In the genomic region with DNA sequence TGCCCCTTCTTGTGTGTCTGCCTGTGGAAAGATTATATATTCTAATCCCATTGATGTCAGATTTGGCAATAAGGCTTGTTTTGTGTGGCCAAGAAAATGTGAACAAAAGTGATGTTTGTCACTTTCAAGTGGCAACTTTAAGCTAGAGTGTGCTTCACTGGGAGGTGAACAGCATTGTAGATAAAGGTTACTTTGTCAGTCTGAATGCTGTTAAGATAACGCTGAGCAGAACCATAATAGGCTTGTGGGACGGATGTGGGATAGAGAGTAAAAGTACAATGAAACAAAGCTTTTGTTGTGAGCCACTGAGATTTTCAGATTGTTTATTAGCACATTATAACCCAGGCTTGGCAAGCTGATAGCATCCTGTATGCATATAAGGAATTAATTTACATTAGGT, we compare ENCODE assay signal across 19 cellular contexts.
DNase-seq lines count a peak whose midpoint lies in the region; ATAC-seq and TF ChIP-seq lines count a peak whose summit lies in the region.
"Had no signal": no experiment of that assay in that cellular context is flagged by ENCODE, and none has a peak within 500 bp of the region (broad histone marks: within the 10 kb centered on the region; RNA-seq: fewer than 3 reads in every experiment).

No MANE protein-coding gene starts in this region.

- H3K36me3 Mint-ChIP-seq in type B pancreatic cell = no peaks in the 10 kb centered on the region
- H3K36me3 Mint-ChIP-seq: CD4-positive, CD25-positive, alpha-beta regulatory T cell; CD8-positive, alpha-beta memory T cell had no signal

- H4K20me1 ChIP-seq in Loucy (ENCODE audit: insufficient read depth, low read length, poor library complexity, severe bottlenecking) = no peaks in the 10 kb centered on the region

- H3K79me2 ChIP-seq in Loucy (ENCODE audit: insufficient read depth, low read length) = no peaks in the 10 kb centered on the region

- H3K4me2 ChIP-seq in Loucy (ENCODE audit: low read depth, low read length, poor library complexity, severe bottlenecking) = no peak overlapping the region
- H3K4me2 ChIP-seq: GM23338 had no signal

- in situ Hi-C loops in SK-MEL-5 (cut with HindIII; ENCODE audit: low pct_unique_long_range_greater_than_20kb, low sequenced_read_pairs) = no loop called here

- no peak overlapping the region for H3K27ac ChIP-seq in A673 (ENCODE audit: low read depth, low read length, poor library complexity, severe bottlenecking)

- no peaks in the 10 kb centered on the region for H3K9me3 ChIP-seq in Loucy (ENCODE audit: insufficient read depth, low read depth, low read length)
- no peaks in the 10 kb centered on the region for H3K9me3 ChIP-seq in A673 (ENCODE audit: low read depth, low read length, poor library complexity, severe bottlenecking)
- H3K9me3 ChIP-seq: BE2C had no signal

- H3K27me3 Mint-ChIP-seq in type B pancreatic cell = no peaks in the 10 kb centered on the region
- H3K27me3 Mint-ChIP-seq: CD8-positive, alpha-beta memory T cell had no signal

- H3K9ac ChIP-seq in Loucy (ENCODE audit: low read depth, low read length, poor library complexity, severe bottlenecking) = no peak overlapping the region

- no peak overlapping the region for H3K4me3 Mint-ChIP-seq in type B pancreatic cell
- H3K4me3 Mint-ChIP-seq: CD4-positive, CD25-positive, alpha-beta regulatory T cell; CD8-positive, alpha-beta memory T cell; GM23338 had no signal

- no peaks in the 10 kb centered on the region for H3K4me1 Mint-ChIP-seq in type B pancreatic cell (ENCODE audit: unreplicated experiment)
- H3K4me1 Mint-ChIP-seq: CD4-positive, CD25-positive, alpha-beta regulatory T cell; CD8-positive, alpha-beta memory T cell; GM23338 had no signal

- H2AFZ ChIP-seq in Loucy (ENCODE audit: low read length) = 0 out of 2 replicates have a peak overlapping the region, but pooled peaks have one; percentile 31
- H2AFZ ChIP-seq: GM23338 had no signal

- H3K27ac Mint-ChIP-seq in type B pancreatic cell = peak overlapping the region; percentile 1
- H3K27ac Mint-ChIP-seq: CD4-positive, CD25-positive, alpha-beta regulatory T cell; CD8-positive, alpha-beta memory T cell; GM23338 had no signal

- DNase-seq in SK-MEL-5 (ENCODE audit: low read depth, low spot score) (peak; percentile 50), foreskin melanocyte (peak; percentile 10), type B pancreatic cell (ENCODE audit: extremely low spot score, unreplicated experiment) (no peak), left colon (no peak), cortex of kidney (lab: John Stamatoyannopoulos, UW) (no peak), A673 (ENCODE audit: low spot score) (no peak)
- DNase-seq: ACHN; BE2C; C1 segment of cervical spinal cord; CD8-positive, alpha-beta memory T cell; COR-L47; DMS 273 treated with DMSO at 0.1 percent for 48 hours; DMS53; DND-41; EL; HCEC 1CT had no signal

- no peak for ATAC-seq in left colon
- ATAC-seq: GM23338 had no signal

- POLR2A ChIA-PET in A673 (lab: Charles Lee; ENCODE audit: low non-redundant PET) = no interaction called here

- BruUV-seq in A673 (replicated peaks; lab: Mats Ljungman, UMichigan) = no TSS peak

- no peaks in the 10 kb centered on the region for H3F3A ChIP-seq in Loucy (ENCODE audit: low read depth)

- H3K27me3 ChIP-seq in Loucy (ENCODE audit: insufficient read depth, low read length, poor library complexity, severe bottlenecking) = no peaks in the 10 kb centered on the region
- no peaks in the 10 kb centered on the region for H3K27me3 ChIP-seq in A673 (replicated peaks; ENCODE audit: insufficient read depth, low read depth, low read length, poor library complexity)
- H3K27me3 ChIP-seq: BE2C had no signal

- peaks cover 19% of the 10 kb centered on the region for H3K4me1 ChIP-seq in Loucy (ENCODE audit: insufficient read depth, low read length, poor library complexity, severe bottlenecking)
- H3K4me1 ChIP-seq in A673 (ENCODE audit: insufficient read depth, low read length, poor library complexity, severe bottlenecking) = no peaks in the 10 kb centered on the region
- H3K4me1 ChIP-seq: BE2C had no signal

- CTCF ChIA-PET in A673 (lab: Charles Lee) = no interaction called here

- H3K9me3 Mint-ChIP-seq in type B pancreatic cell = no peaks in the 10 kb centered on the region
- H3K9me3 Mint-ChIP-seq: CD8-positive, alpha-beta memory T cell; GM23338 had no signal

- no peaks in the 10 kb centered on the region for H3K9me2 ChIP-seq in Loucy (replicated peaks; ENCODE audit: low read depth, low read length)

- TF ChIP-seq CTCF in Loucy (conservative IDR thresholded peaks at IDR 0.05; ENCODE audit: low read length) = no peak
- no peak for TF ChIP-seq CTCF in type B pancreatic cell (conservative IDR thresholded peaks at IDR 0.05)
- no peak for TF ChIP-seq CTCF in A673 (conservative IDR thresholded peaks at IDR 0.05; ENCODE audit: low read depth, low read length)

- intact Hi-C loops in left colon (cut with DNase I, micrococcal nuclease) = no loop called here
- intact Hi-C loops in A673 (cut with micrococcal nuclease; ENCODE audit: unreplicated experiment) = no loop called here

- no peaks in the 10 kb centered on the region for H3K36me3 ChIP-seq in Loucy (ENCODE audit: insufficient read depth, low read length)
- no peaks in the 10 kb centered on the region for H3K36me3 ChIP-seq in A673 (ENCODE audit: insufficient read depth, low read length, poor library complexity, severe bottlenecking)
- H3K36me3 ChIP-seq: BE2C had no signal

- H3K4me3 ChIP-seq in Loucy (ENCODE audit: low read length, poor library complexity, severe bottlenecking) (no peak overlapping the region), A673 (ENCODE audit: low read depth, low read length, poor library complexity, severe bottlenecking) (no peak overlapping the region)
- H3K4me3 ChIP-seq: GM23338 had no signal

Comparison
In these comparisons a context has a peak if more than half of its experiments do, and no peak if none do; other contexts are left out.
1. DNase-seq: peak in SK-MEL-5 (single experiment) and foreskin melanocyte (single experiment); none in type B pancreatic cell (single experiment), left colon (0 of 2), cortex of kidney (single experiment) and A673 (single experiment).